9 cellular contexts compared by ENCODE assay signal in genomic region chr4:80307774-80308465, GRCh38. TPM values are rescaled to one million over a fixed set of nuclear protein-coding genes. Genes with fewer than 3 reads are reported as not detected.
DNase-seq lines count a peak whose midpoint lies in the region; FAIRE-seq and TF ChIP-seq lines count a peak whose summit lies in the region.
"Had no signal": no experiment of that assay in that cellular context is flagged by ENCODE, and none has a peak within 500 bp of the region (broad histone marks: within the 10 kb centered on the region; RNA-seq: fewer than 3 reads in every experiment).

No MANE protein-coding gene starts in this region.

- H3K9me3 Mint-ChIP-seq in CD14-positive monocyte: peaks cover 0 to 5% (median 2%) of the 10 kb centered on the region in 7 donors

- H3K27ac ChIP-seq in epithelial cell of prostate: peak overlapping the region; percentile 89

- no peaks in the 10 kb centered on the region for H3K36me3 Mint-ChIP-seq in CD14-positive monocyte

- FAIRE-seq in H54 (lab: Jason Lieb, UNC): peak; percentile 94

- TF ChIP-seq CTCF in CD14-positive monocyte (IDR thresholded peaks at IDR 0.05): no peak

- DNase-seq in H54 (ENCODE audit: insufficient read length, low spot score) (no peak), NCI-H226 (peak; percentile 86), epithelial cell of prostate (ENCODE audit: low read depth, low spot score) (peak; percentile 36), skeletal muscle cell (ENCODE audit: low read depth) (peak; percentile 47), HuH-7 (ENCODE audit: low spot score) (no peak), CD14-positive monocyte (ENCODE audit: low spot score) (no peak)
- no peak for DNase-seq in activated CD4-positive, alpha-beta T cell treated with anti-CD3 and anti-CD28 coated beads for 48 hours
- DNase-seq: activated CD8-positive, alpha-beta memory T cell treated with anti-CD3 and anti-CD28 coated beads, Interleukin-2, amount 50 U/mL, for 48 hours; stimulated activated CD4-positive, alpha-beta T cell treated with anti-CD3 and anti-CD28 coated beads, Interleukin-2, amount 100 ng/mL, for 48 hours had no signal

- peaks cover 3 to 25% (median 11%) of the 10 kb centered on the region in 3 donors for H3K27me3 Mint-ChIP-seq in CD14-positive monocyte (ENCODE audit: low read depth in 3 of 3)

- H3K4me3 ChIP-seq in skeletal muscle cell (ENCODE audit: low read depth, low read length): peak overlapping the region; percentile 0

- no peak overlapping the region for H3K27ac Mint-ChIP-seq in CD14-positive monocyte

- H3K4me1 Mint-ChIP-seq in CD14-positive monocyte: peaks cover 6% of the 10 kb centered on the region

- TF ChIP-seq POLR2A in H54 (IDR thresholded peaks at IDR 0.05; ENCODE audit: low read depth, low read length): no peak

- intact Hi-C loops in CD14-positive monocyte (cut with micrococcal nuclease): no loop called here

- H3K4me3 Mint-ChIP-seq in CD14-positive monocyte: no peak overlapping the region

RNA-seq across cellular contexts. Expression of gene CFAP299, which starts 27.6 kb away (rescaled TPM):
- not detected for polyA plus RNA-seq in CD14-positive monocyte

RNA-seq across cellular contexts. Expression of gene FGF5, which starts 41.5 kb away (rescaled TPM):
- not detected for polyA plus RNA-seq in CD14-positive monocyte

Comparison
In these comparisons a context has a peak if more than half of its experiments do, and no peak if none do; other contexts are left out.
1. DNase-seq: peak in NCI-H226 (single experiment), epithelial cell of prostate (single experiment) and skeletal muscle cell (single experiment); none in H54 (single experiment), HuH-7 (single experiment), activated CD4-positive, alpha-beta T cell treated with anti-CD3 and anti-CD28 coated beads for 48 hours (single experiment) and CD14-positive monocyte (single experiment).